12 cellular contexts compared by ENCODE assay signal in the genomic region with DNA sequence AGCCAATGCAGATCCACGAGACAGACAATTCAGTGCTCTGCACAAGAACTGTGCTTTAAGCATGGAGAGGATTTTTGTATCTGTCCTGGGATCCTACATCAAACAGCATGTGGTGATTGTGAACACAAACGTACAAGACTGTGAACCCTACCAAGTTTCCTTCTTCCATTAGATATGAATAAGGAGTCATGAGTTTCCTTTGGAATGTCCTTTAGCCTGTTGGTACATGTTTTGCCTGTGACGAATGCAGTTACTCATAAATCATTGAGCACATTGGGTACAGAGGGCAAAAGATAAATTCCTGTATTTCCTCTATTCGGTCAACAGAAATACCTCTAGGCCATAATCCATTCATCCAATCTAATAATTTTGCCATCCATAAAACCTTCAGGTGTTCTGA.
A peak's percentile ranks its signal among the peaks of the same experiment; 100 is the strongest.
DNase-seq lines count a peak whose midpoint lies in the region; ATAC-seq and TF ChIP-seq lines count a peak whose summit lies in the region.
"Had no signal": no experiment of that assay in that cellular context is flagged by ENCODE, and none has a peak within 500 bp of the region (broad histone marks: within the 10 kb centered on the region; RNA-seq: fewer than 3 reads in every experiment).

No MANE protein-coding gene starts in this region.

- H3K4me2 ChIP-seq in fibroblast of lung (ENCODE audit: extremely low read depth, insufficient read depth, low read length) = no peak overlapping the region

- POLR2A ChIA-PET in AG04450 (lab: Yijun Ruan, JAX) (interaction anchor here (1.1 to 1.5 kb wide), 2 partner anchors 25 to 84 kb away, joined by 3 to 6 read pairs; no protein-coding TSS in a partner anchor), RWPE1 (lab: Yijun Ruan, JAX; ENCODE audit: low non-redundant PET) (no interaction called here)

- H3K9me3 ChIP-seq in AG04450 (ENCODE audit: control insufficient read depth, insufficient read depth, low read length) (no peaks in the 10 kb centered on the region), fibroblast of lung (ENCODE audit: control insufficient read depth, insufficient read depth, low read depth, low read length) (no peaks in the 10 kb centered on the region), mucosa of stomach (ENCODE audit: control insufficient read depth, low read length) (no peaks in the 10 kb centered on the region), left ventricle myocardium inferior (replicated peaks) (no peaks in the 10 kb centered on the region)

- peak overlapping the region; percentile 63 for H3K27ac ChIP-seq in AG04450 (ENCODE audit: low read depth, low read length)
- peak overlapping the region; percentile 80 for H3K27ac ChIP-seq in RWPE1
- H3K27ac ChIP-seq in fibroblast of lung (ENCODE audit: insufficient read depth, low read length) = no peak overlapping the region
- H3K27ac ChIP-seq in left ventricle myocardium inferior (replicated peaks) = no peak overlapping the region

- TF ChIP-seq POLR2A in lower leg skin (IDR thresholded peaks at IDR 0.05) = no peak

- H3K36me3 ChIP-seq in fibroblast of lung (ENCODE audit: control insufficient read depth, insufficient read depth, low read length) (no peaks in the 10 kb centered on the region), mucosa of stomach (ENCODE audit: control insufficient read depth, insufficient read depth, low read length) (no peaks in the 10 kb centered on the region), left ventricle myocardium inferior (no peaks in the 10 kb centered on the region)

- no peaks in the 10 kb centered on the region for H4K20me1 ChIP-seq in fibroblast of lung (ENCODE audit: control insufficient read depth, extremely low read depth, insufficient read depth, low read length)

- H3K79me2 ChIP-seq in fibroblast of lung (ENCODE audit: control insufficient read depth, insufficient read depth, low read length) = no peaks in the 10 kb centered on the region

- no peak overlapping the region for H2AFZ ChIP-seq in fibroblast of lung (ENCODE audit: low read length)

- TF ChIP-seq CTCF in AG04450 (IDR thresholded peaks at IDR 0.05; ENCODE audit: low read depth, low read length) (no peak), RWPE1 (conservative IDR thresholded peaks at IDR 0.05; ENCODE audit: low read depth) (no peak), fibroblast of lung (conservative IDR thresholded peaks at IDR 0.05 in 1 of 2, IDR thresholded peaks at IDR 0.05 in 1 of 2; ENCODE audit: low read depth in 1 of 2, low read length in 2 of 2) (no peak), lower leg skin (IDR thresholded peaks at IDR 0.05) (no peak), left ventricle myocardium inferior (IDR thresholded peaks at IDR 0.05; ENCODE audit: borderline replicate concordance) (no peak)

- intact Hi-C loops in lower leg skin (cut with DNase I; ENCODE audit: low total_unique reads) (no loop called here), left ventricle myocardium inferior (cut with micrococcal nuclease) (no loop called here)

- 53 to 70% methylated on average over 4 of the region's 4 CpGs for WGBS in lower leg skin, 2 donors

- H3K4me1 ChIP-seq in fibroblast of lung (ENCODE audit: control insufficient read depth, extremely low read depth, insufficient read depth, low read length) (no peaks in the 10 kb centered on the region), mucosa of stomach (ENCODE audit: control insufficient read depth, insufficient read depth, low read length) (peaks cover 43% of the 10 kb centered on the region), left ventricle myocardium inferior (peaks cover 5% of the 10 kb centered on the region)

- CTCF ChIA-PET in AG04450 (lab: Charles Lee) = interaction anchor here (1.9 kb wide), 1 partner anchor 96 kb away, joined by 12 read pairs; no protein-coding TSS in a partner anchor
- CTCF ChIA-PET in RWPE1 (lab: Yijun Ruan, JAX) = interaction anchor here (1.5 kb wide), 1 partner anchor 43 kb away, joined by 3 read pairs; no protein-coding TSS in a partner anchor

- ATAC-seq in GM19455 (IDR thresholded peaks at IDR 0.05; ENCODE audit: unreplicated experiment) = no peak
- ATAC-seq: natural killer cell had no signal

- H3K4me3 ChIP-seq in AG04450 (ENCODE audit: low read depth, low read length) = no peak overlapping the region
- H3K4me3 ChIP-seq in fibroblast of lung (replicated peaks in 1 of 4; ENCODE audit: control extremely low read depth in 1 of 4, insufficient read depth in 1 of 4, low read depth in 3 of 4, low read length in 4 of 4) = no peak overlapping the region
- H3K4me3 ChIP-seq in mucosa of stomach (ENCODE audit: low read length) = no peak overlapping the region
- H3K4me3 ChIP-seq in lower leg skin (ENCODE audit: low read depth, poor library complexity, severe bottlenecking) = no peak overlapping the region
- no peak overlapping the region for H3K4me3 ChIP-seq in left ventricle myocardium inferior

- DNase-seq in AG04450 (ENCODE audit: low read depth, low spot score) (no peak), RWPE1 (ENCODE audit: low spot score) (peak; percentile 81), fibroblast of lung (ENCODE audit: low read depth in 2 of 2) (peak; percentile 83 to 85), cerebellar cortex (ENCODE audit: low spot score) (no peak), lower leg skin (ENCODE audit: low spot score in 2 of 2) (no peak), left ventricle myocardium inferior (no peak)
- DNase-seq: activated CD8-positive, alpha-beta memory T cell treated with anti-CD3 and anti-CD28 coated beads, Interleukin-2, amount 50 U/mL, for 48 hours; natural killer cell; NCI-H1930; stimulated activated CD4-positive, alpha-beta T cell treated with anti-CD3 and anti-CD28 coated beads, Interleukin-15, amount 100 ng/mL, for 24 hours had no signal

- H3K9ac ChIP-seq in fibroblast of lung (ENCODE audit: insufficient read depth, low read length) = no peak overlapping the region
- peak overlapping the region; percentile 10 for H3K9ac ChIP-seq in mucosa of stomach (ENCODE audit: low read length)

- H3K27me3 ChIP-seq in AG04450 (ENCODE audit: control insufficient read depth, insufficient read depth, low read length) = no peaks in the 10 kb centered on the region
- no peaks in the 10 kb centered on the region for H3K27me3 ChIP-seq in fibroblast of lung (ENCODE audit: control insufficient read depth, insufficient read depth, low read length)
- no peaks in the 10 kb centered on the region for H3K27me3 ChIP-seq in mucosa of stomach (ENCODE audit: control insufficient read depth, insufficient read depth, low read length)
- no peaks in the 10 kb centered on the region for H3K27me3 ChIP-seq in left ventricle myocardium inferior (ENCODE audit: low read depth)

Comparison
In these comparisons a context has a peak if more than half of its experiments do, and no peak if none do; other contexts are left out.
1. DNase-seq: peak in RWPE1 (single experiment) and fibroblast of lung (2 of 2); none in AG04450 (single experiment), cerebellar cortex (single experiment), lower leg skin (0 of 2) and left ventricle myocardium inferior (single experiment).
2. H3K27ac ChIP-seq: peak in AG04450 (single experiment) and RWPE1 (single experiment); none in fibroblast of lung (single experiment) and left ventricle myocardium inferior (single experiment).